ENCODE assay signal across 17 cellular contexts in genomic region chr10:94286898-94287297, GRCh38.
"Had no signal": no experiment of that assay in that cellular context is flagged by ENCODE, and none has a peak within 500 bp of the region (broad histone marks: within the 10 kb centered on the region; RNA-seq: fewer than 3 reads in every experiment).

No MANE protein-coding gene starts in this region.

- DNase-seq: activated CD4-positive, alpha-beta memory T cell treated with anti-CD3 and anti-CD28 coated beads for 36 hours; activated CD4-positive, CD25-positive, alpha-beta regulatory T cell treated with anti-CD3 and anti-CD28 coated beads, Interleukin-2, amount 50 U/mL, for 72 hours; activated gamma-delta T cell; activated T-cell treated with anti-CD3 and anti-CD28 coated beads, Interleukin-2, amount 50 U/mL, for 4 hours; aorta; colonic mucosa; effector CD4-positive, alpha-beta T cell; left ventricle myocardium superior; pancreas had no signal

- H3K36me3 ChIP-seq: cardiac muscle cell, vagina had no signal

- H3K4me3 Mint-ChIP-seq: activated CD4-positive, alpha-beta memory T cell treated with anti-CD3 and anti-CD28 coated beads for 36 hours; activated naive CD8-positive, alpha-beta T cell; activated T-cell treated with anti-CD3 and anti-CD28 coated beads, Interleukin-2, amount 50 U/mL, for 4 hours; neural crest cell; stimulated activated effector memory CD8-positive, alpha-beta T cell treated with anti-CD3 and anti-CD28 coated beads, Interleukin-12 subunit alpha, Interleukin-12 subunit beta, amount 100 ng/mL, for 72 hours had no signal

- H3K27me3 ChIP-seq: cardiac muscle cell, colonic mucosa, gastroesophageal sphincter, pancreas, tibial nerve, vagina had no signal

- H3K9me3 ChIP-seq: colonic mucosa, gastroesophageal sphincter, pancreas, tibial nerve, vagina had no signal

- H3K4me1 ChIP-seq: colonic mucosa, pancreas, vagina had no signal

- H3K36me3 Mint-ChIP-seq: activated CD4-positive, alpha-beta memory T cell treated with anti-CD3 and anti-CD28 coated beads for 36 hours; activated naive CD8-positive, alpha-beta T cell; stimulated activated effector memory CD8-positive, alpha-beta T cell treated with anti-CD3 and anti-CD28 coated beads, Interleukin-12 subunit alpha, Interleukin-12 subunit beta, amount 100 ng/mL, for 72 hours had no signal

- H3K9me3 Mint-ChIP-seq: activated CD4-positive, alpha-beta memory T cell treated with anti-CD3 and anti-CD28 coated beads for 36 hours; activated T-cell treated with anti-CD3 and anti-CD28 coated beads, Interleukin-2, amount 50 U/mL, for 4 hours; neural crest cell; stimulated activated effector memory CD8-positive, alpha-beta T cell treated with anti-CD3 and anti-CD28 coated beads, Interleukin-12 subunit alpha, Interleukin-12 subunit beta, amount 100 ng/mL, for 72 hours had no signal

- H3K27ac Mint-ChIP-seq: activated CD4-positive, alpha-beta memory T cell treated with anti-CD3 and anti-CD28 coated beads for 36 hours; activated naive CD8-positive, alpha-beta T cell; stimulated activated effector memory CD8-positive, alpha-beta T cell treated with anti-CD3 and anti-CD28 coated beads, Interleukin-12 subunit alpha, Interleukin-12 subunit beta, amount 100 ng/mL, for 72 hours had no signal

- H3K27ac ChIP-seq: cardiac muscle cell, colonic mucosa, gastroesophageal sphincter, pancreas, skin epidermis, tibial nerve, vagina had no signal

- H3K4me3 ChIP-seq: cardiac muscle cell, colonic mucosa, gastroesophageal sphincter, pancreas, skin epidermis, tibial nerve, vagina had no signal

- ATAC-seq: activated T-cell treated with anti-CD3 and anti-CD28 coated beads, Interleukin-2, amount 50 U/mL, for 4 hours; gastroesophageal sphincter; left ventricle myocardium superior; pancreas; stimulated activated effector memory CD8-positive, alpha-beta T cell treated with anti-CD3 and anti-CD28 coated beads, Interleukin-12 subunit alpha, Interleukin-12 subunit beta, amount 100 ng/mL, for 72 hours had no signal

- H3K4me1 Mint-ChIP-seq: stimulated activated effector memory CD8-positive, alpha-beta T cell treated with anti-CD3 and anti-CD28 coated beads, Interleukin-12 subunit alpha, Interleukin-12 subunit beta, amount 100 ng/mL, for 72 hours had no signal
